Comparison of ENCODE assay signal across 1 cellular context in the genomic region with DNA sequence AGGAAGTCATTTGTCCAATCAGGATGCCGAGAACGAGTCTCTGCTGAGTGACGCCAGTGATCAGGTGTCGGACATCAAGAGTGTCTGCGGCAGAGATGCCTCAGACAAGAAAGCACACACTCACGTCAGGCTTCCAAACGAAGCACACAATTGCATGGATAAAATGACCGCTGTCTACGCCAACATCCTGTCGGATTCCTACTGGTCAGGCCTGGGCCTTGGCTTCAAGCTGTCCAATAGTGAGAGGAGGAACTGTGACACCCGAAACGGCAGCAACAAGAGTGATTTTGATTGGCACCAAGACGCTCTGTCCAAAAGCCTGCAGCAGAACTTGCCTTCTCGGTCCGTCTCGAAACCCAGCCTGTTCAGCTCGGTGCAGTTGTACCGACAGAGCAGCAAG.
TF ChIP-seq lines count a peak whose summit lies in the region.

No MANE protein-coding gene starts in this region.

TF ChIP-seq in K562, 482 proteins besides CTCF, POLR2A, EP300 and RAD21 (continued from another document):
- TF ChIP-seq, protein P1, sequence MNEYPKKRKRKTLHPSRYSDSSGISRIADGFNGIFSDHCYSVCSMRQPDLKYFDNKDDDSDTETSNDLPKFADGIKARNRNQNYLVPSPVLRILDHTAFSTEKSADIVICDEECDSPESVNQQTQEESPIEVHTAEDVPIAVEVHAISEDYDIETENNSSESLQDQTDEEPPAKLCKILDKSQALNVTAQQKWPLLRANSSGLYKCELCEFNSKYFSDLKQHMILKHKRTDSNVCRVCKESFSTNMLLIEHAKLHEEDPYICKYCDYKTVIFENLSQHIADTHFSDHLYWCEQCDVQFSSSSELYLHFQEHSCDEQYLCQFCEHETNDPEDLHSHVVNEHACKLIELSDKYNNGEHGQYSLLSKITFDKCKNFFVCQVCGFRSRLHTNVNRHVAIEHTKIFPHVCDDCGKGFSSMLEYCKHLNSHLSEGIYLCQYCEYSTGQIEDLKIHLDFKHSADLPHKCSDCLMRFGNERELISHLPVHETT (CRISPR knock-in tag; conservative IDR thresholded peaks at IDR 0.05 in 1 of 2, IDR thresholded peaks at IDR 0.05 in 1 of 2), result no peak
- TF ChIP-seq, protein P2, sequence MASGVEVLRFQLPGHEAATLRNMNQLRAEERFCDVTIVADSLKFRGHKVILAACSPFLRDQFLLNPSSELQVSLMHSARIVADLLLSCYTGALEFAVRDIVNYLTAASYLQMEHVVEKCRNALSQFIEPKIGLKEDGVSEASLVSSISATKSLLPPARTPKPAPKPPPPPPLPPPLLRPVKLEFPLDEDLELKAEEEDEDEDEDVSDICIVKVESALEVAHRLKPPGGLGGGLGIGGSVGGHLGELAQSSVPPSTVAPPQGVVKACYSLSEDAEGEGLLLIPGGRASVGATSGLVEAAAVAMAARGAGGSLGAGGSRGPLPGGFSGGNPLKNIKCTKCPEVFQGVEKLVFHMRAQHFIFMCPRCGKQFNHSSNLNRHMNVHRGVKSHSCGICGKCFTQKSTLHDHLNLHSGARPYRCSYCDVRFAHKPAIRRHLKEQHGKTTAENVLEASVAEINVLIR (CRISPR knock-in tag; IDR thresholded peaks at IDR 0.05), result peak; percentile 35; the same call in 1 of the 2 replicates
- no peak for TF ChIP-seq ZNF23 (CRISPR knock-in tag; IDR thresholded peaks at IDR 0.05)
- no peak for TF ChIP-seq CREB1 (IDR thresholded peaks at IDR 0.05)
- TF ChIP-seq CREB1 (CRISPR knock-in tag; IDR thresholded peaks at IDR 0.05), result no peak
- 0 out of 2 replicates have a peak, but pooled peaks have one; percentile 12 for TF ChIP-seq CREM (IDR thresholded peaks at IDR 0.05; ENCODE audit: low read depth)
- TF ChIP-seq ZNF12 (CRISPR knock-in tag; IDR thresholded peaks at IDR 0.05), result no peak
- TF ChIP-seq L3MBTL2 (IDR thresholded peaks at IDR 0.05), result peak; percentile 65
- TF ChIP-seq ZNF41 (CRISPR knock-in tag; conservative IDR thresholded peaks at IDR 0.05), result no peak
- TF ChIP-seq, protein P3, sequence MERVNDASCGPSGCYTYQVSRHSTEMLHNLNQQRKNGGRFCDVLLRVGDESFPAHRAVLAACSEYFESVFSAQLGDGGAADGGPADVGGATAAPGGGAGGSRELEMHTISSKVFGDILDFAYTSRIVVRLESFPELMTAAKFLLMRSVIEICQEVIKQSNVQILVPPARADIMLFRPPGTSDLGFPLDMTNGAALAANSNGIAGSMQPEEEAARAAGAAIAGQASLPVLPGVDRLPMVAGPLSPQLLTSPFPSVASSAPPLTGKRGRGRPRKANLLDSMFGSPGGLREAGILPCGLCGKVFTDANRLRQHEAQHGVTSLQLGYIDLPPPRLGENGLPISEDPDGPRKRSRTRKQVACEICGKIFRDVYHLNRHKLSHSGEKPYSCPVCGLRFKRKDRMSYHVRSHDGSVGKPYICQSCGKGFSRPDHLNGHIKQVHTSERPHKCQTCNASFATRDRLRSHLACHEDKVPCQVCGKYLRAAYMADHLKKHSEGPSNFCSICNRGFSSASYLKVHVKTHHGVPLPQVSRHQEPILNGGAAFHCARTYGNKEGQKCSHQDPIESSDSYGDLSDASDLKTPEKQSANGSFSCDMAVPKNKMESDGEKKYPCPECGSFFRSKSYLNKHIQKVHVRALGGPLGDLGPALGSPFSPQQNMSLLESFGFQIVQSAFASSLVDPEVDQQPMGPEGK (CRISPR knock-in tag; IDR thresholded peaks at IDR 0.05; ENCODE audit: borderline replicate concordance), result no peak
- TF ChIP-seq, protein P4, sequence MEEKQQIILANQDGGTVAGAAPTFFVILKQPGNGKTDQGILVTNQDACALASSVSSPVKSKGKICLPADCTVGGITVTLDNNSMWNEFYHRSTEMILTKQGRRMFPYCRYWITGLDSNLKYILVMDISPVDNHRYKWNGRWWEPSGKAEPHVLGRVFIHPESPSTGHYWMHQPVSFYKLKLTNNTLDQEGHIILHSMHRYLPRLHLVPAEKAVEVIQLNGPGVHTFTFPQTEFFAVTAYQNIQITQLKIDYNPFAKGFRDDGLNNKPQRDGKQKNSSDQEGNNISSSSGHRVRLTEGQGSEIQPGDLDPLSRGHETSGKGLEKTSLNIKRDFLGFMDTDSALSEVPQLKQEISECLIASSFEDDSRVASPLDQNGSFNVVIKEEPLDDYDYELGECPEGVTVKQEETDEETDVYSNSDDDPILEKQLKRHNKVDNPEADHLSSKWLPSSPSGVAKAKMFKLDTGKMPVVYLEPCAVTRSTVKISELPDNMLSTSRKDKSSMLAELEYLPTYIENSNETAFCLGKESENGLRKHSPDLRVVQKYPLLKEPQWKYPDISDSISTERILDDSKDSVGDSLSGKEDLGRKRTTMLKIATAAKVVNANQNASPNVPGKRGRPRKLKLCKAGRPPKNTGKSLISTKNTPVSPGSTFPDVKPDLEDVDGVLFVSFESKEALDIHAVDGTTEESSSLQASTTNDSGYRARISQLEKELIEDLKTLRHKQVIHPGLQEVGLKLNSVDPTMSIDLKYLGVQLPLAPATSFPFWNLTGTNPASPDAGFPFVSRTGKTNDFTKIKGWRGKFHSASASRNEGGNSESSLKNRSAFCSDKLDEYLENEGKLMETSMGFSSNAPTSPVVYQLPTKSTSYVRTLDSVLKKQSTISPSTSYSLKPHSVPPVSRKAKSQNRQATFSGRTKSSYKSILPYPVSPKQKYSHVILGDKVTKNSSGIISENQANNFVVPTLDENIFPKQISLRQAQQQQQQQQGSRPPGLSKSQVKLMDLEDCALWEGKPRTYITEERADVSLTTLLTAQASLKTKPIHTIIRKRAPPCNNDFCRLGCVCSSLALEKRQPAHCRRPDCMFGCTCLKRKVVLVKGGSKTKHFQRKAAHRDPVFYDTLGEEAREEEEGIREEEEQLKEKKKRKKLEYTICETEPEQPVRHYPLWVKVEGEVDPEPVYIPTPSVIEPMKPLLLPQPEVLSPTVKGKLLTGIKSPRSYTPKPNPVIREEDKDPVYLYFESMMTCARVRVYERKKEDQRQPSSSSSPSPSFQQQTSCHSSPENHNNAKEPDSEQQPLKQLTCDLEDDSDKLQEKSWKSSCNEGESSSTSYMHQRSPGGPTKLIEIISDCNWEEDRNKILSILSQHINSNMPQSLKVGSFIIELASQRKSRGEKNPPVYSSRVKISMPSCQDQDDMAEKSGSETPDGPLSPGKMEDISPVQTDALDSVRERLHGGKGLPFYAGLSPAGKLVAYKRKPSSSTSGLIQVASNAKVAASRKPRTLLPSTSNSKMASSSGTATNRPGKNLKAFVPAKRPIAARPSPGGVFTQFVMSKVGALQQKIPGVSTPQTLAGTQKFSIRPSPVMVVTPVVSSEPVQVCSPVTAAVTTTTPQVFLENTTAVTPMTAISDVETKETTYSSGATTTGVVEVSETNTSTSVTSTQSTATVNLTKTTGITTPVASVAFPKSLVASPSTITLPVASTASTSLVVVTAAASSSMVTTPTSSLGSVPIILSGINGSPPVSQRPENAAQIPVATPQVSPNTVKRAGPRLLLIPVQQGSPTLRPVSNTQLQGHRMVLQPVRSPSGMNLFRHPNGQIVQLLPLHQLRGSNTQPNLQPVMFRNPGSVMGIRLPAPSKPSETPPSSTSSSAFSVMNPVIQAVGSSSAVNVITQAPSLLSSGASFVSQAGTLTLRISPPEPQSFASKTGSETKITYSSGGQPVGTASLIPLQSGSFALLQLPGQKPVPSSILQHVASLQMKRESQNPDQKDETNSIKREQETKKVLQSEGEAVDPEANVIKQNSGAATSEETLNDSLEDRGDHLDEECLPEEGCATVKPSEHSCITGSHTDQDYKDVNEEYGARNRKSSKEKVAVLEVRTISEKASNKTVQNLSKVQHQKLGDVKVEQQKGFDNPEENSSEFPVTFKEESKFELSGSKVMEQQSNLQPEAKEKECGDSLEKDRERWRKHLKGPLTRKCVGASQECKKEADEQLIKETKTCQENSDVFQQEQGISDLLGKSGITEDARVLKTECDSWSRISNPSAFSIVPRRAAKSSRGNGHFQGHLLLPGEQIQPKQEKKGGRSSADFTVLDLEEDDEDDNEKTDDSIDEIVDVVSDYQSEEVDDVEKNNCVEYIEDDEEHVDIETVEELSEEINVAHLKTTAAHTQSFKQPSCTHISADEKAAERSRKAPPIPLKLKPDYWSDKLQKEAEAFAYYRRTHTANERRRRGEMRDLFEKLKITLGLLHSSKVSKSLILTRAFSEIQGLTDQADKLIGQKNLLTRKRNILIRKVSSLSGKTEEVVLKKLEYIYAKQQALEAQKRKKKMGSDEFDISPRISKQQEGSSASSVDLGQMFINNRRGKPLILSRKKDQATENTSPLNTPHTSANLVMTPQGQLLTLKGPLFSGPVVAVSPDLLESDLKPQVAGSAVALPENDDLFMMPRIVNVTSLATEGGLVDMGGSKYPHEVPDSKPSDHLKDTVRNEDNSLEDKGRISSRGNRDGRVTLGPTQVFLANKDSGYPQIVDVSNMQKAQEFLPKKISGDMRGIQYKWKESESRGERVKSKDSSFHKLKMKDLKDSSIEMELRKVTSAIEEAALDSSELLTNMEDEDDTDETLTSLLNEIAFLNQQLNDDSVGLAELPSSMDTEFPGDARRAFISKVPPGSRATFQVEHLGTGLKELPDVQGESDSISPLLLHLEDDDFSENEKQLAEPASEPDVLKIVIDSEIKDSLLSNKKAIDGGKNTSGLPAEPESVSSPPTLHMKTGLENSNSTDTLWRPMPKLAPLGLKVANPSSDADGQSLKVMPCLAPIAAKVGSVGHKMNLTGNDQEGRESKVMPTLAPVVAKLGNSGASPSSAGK (IDR thresholded peaks at IDR 0.05), result peak; percentile 49
- TF ChIP-seq, protein P5, sequence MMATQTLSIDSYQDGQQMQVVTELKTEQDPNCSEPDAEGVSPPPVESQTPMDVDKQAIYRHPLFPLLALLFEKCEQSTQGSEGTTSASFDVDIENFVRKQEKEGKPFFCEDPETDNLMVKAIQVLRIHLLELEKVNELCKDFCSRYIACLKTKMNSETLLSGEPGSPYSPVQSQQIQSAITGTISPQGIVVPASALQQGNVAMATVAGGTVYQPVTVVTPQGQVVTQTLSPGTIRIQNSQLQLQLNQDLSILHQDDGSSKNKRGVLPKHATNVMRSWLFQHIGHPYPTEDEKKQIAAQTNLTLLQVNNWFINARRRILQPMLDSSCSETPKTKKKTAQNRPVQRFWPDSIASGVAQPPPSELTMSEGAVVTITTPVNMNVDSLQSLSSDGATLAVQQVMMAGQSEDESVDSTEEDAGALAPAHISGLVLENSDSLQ (IDR thresholded peaks at IDR 0.05), result peak; percentile 69
